ENCODE assay signal across 22 cellular contexts in the genomic region with DNA sequence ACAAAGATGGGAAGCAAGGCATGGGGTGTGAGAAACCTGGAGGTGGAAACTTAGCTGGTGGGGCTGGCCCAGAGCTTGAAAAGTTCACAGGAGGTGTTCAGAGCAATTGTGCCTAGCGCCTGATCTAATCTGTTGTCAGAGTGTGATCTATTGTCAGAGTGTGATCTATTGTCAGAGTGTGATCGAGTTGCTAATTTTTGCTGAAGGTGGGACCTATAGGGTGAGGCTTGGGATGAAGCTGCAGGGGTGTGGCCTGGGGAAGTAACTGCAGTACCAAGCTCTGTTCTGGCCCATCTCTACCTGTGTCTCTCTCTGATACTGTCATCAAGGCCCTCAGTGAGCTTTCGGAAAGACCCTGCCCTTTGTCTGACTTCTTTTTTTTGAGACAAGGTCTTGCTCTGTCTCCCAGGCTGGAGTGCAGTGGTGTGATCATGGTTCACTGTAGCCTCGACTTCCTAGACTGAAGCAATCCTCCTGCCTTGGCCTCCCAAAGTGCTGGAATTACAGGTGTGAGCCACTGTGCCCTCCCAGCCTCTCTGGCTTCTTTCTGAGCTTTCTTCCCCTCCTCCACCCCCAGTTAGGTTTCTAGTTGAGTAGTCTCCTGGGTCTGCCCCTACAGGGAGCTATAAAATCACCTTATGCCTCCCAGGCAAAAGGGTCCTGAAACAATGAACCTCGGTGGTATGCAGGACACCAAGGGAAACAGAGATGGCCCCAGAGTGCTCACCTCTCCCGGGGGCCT. TPM values are rescaled to one million over a fixed set of nuclear protein-coding genes. Genes with fewer than 3 reads are reported as not detected.
A peak's percentile ranks its signal among the peaks of the same experiment; 100 is the strongest.
DNase-seq lines count a peak whose midpoint lies in the region; ATAC-seq, FAIRE-seq and TF ChIP-seq lines count a peak whose summit lies in the region.
"Had no signal": no experiment of that assay in that cellular context is flagged by ENCODE, and none has a peak within 500 bp of the region (broad histone marks: within the 10 kb centered on the region; RNA-seq: fewer than 3 reads in every experiment).

No MANE protein-coding gene starts in this region.

- H4K20me1 ChIP-seq in BLaER1 treated with 17β-estradiol and CSF1 and Interleukin-3, amounts not matched to agents 10 nM and 100 nM, result peaks cover 49 to 99% (median 82%) of the 10 kb centered on the region in 11 experiments

- H3K36me3 Mint-ChIP-seq in neural crest cell (ENCODE audit: low read depth), result no peaks in the 10 kb centered on the region
- H3K36me3 Mint-ChIP-seq: activated CD4-positive, alpha-beta memory T cell treated with anti-CD3 and anti-CD28 coated beads for 36 hours had no signal

- WGBS in small intestine, 3 donors, result 76 to 85% (median 81%) methylated on average over 6 of the region's 6 CpGs

- peaks cover 81 to 98% (median 88%) of the 10 kb centered on the region in 10 experiments for H3K4me1 ChIP-seq in BLaER1 treated with 17β-estradiol and CSF1 and Interleukin-3, amounts not matched to agents 10 nM and 100 nM
- H3K4me1 ChIP-seq in small intestine (ENCODE audit: control insufficient read depth in 2 of 2, insufficient read depth in 1 of 2, low read depth in 1 of 2, low read length in 1 of 2), result peaks cover under 1 to 14% of the 10 kb centered on the region in 2 donors

- peak overlapping the region in 4 of 11 experiments; percentile 2 to 22 (median 12); a peak in 5 of 22 replicates for H3K27ac ChIP-seq in BLaER1 treated with 17β-estradiol and CSF1 and Interleukin-3, amounts not matched to agents 10 nM and 100 nM
- peak overlapping the region; percentile 34 for H3K27ac ChIP-seq in angular gyrus (ENCODE audit: low read depth, low read length)
- H3K27ac ChIP-seq in small intestine (ENCODE audit: low read depth in 1 of 2, low read length in 1 of 2), result no peak overlapping the region
- H3K27ac ChIP-seq: cardiac muscle cell, esophagus muscularis mucosa, left lung had no signal

- no peak overlapping the region for H3K4me3 ChIP-seq in BLaER1 treated with 17β-estradiol and CSF1 and Interleukin-3, amounts not matched to agents 10 nM and 100 nM
- no peak overlapping the region for H3K4me3 ChIP-seq in small intestine (ENCODE audit: low read depth in 1 of 2, low read length in 2 of 2)
- H3K4me3 ChIP-seq: cardiac muscle cell, esophagus muscularis mucosa, left lung had no signal

- peak overlapping the region; percentile 31 for H3K4me3 Mint-ChIP-seq in neural crest cell
- H3K4me3 Mint-ChIP-seq: activated CD4-positive, alpha-beta memory T cell treated with anti-CD3 and anti-CD28 coated beads for 36 hours; activated naive CD8-positive, alpha-beta T cell treated with anti-CD3 and anti-CD28 coated beads, Interleukin-2, amount 50 U/mL, for 24 hours had no signal

- no peaks in the 10 kb centered on the region for H3K9me3 ChIP-seq in BLaER1 treated with 17β-estradiol and CSF1 and Interleukin-3, amounts not matched to agents 10 nM and 100 nM (replicated peaks in 1 of 11)
- H3K9me3 ChIP-seq in small intestine (ENCODE audit: control insufficient read depth, low read depth), result no peaks in the 10 kb centered on the region
- H3K9me3 ChIP-seq: esophagus muscularis mucosa, left lung had no signal

- intact Hi-C loops in posterior vena cava (cut with DNase I), result loop anchor here in 1 of 2 donors (2.0 kb wide), 1 partner anchor 59 kb away; no protein-coding TSS in a partner anchor

- peaks cover 70% of the 10 kb centered on the region for H3K4me1 Mint-ChIP-seq in neural crest cell

- H3K27ac Mint-ChIP-seq in neural crest cell (ENCODE audit: unreplicated experiment), result peak overlapping the region; percentile 24
- H3K27ac Mint-ChIP-seq: activated CD4-positive, alpha-beta memory T cell treated with anti-CD3 and anti-CD28 coated beads for 36 hours; activated naive CD8-positive, alpha-beta T cell treated with anti-CD3 and anti-CD28 coated beads, Interleukin-2, amount 50 U/mL, for 24 hours had no signal

- DNase-seq in ELF-1 (ENCODE audit: low read depth, low spot score) (peak; percentile 71), neural crest cell (ENCODE audit: low read depth, low spot score) (no peak), small intestine (no peak), posterior vena cava (ENCODE audit: low spot score) (no peak)
- DNase-seq: activated CD4-positive, alpha-beta memory T cell treated with anti-CD3 and anti-CD28 coated beads for 36 hours; activated naive CD8-positive, alpha-beta T cell treated with anti-CD3 and anti-CD28 coated beads, Interleukin-2, amount 50 U/mL, for 24 hours; AML-193; effector CD4-positive, alpha-beta T cell; GDM1; Karpas-422; left lung; NCI-H1092; NCI-H69; occipital lobe; stimulated activated naive CD4-positive, alpha-beta T cell treated with Interleukin-2 at 50 U/mL for 16 hours had no signal

- H3K4me2 ChIP-seq in BLaER1 treated with 17β-estradiol and CSF1 and Interleukin-3, amounts not matched to agents 10 nM and 100 nM, result peak overlapping the region in 10 of 11 experiments; percentile 61 to 86 (median 75); a peak in 18 of 22 replicates

- peak overlapping the region in 1 of 11 experiments; percentile 42; a peak in 1 of 22 replicates for H3K9ac ChIP-seq in BLaER1 treated with 17β-estradiol and CSF1 and Interleukin-3, amounts not matched to agents 10 nM and 100 nM

- TF ChIP-seq CTCF in neural crest cell (conservative IDR thresholded peaks at IDR 0.05), result no peak

- ATAC-seq in HG03378 (IDR thresholded peaks at IDR 0.05; ENCODE audit: unreplicated experiment), result no peak
- ATAC-seq: activated naive CD8-positive, alpha-beta T cell treated with anti-CD3 and anti-CD28 coated beads, Interleukin-2, amount 50 U/mL, for 24 hours; left lung; sciatic nerve had no signal

- FAIRE-seq in small intestine (lab: Jason Lieb, UNC), result no peak
- FAIRE-seq: urothelium cell line had no signal

- no peaks in the 10 kb centered on the region for H3K9me3 Mint-ChIP-seq in neural crest cell
- H3K9me3 Mint-ChIP-seq: activated CD4-positive, alpha-beta memory T cell treated with anti-CD3 and anti-CD28 coated beads for 36 hours; activated naive CD8-positive, alpha-beta T cell treated with anti-CD3 and anti-CD28 coated beads, Interleukin-2, amount 50 U/mL, for 24 hours had no signal

- H3K36me3 ChIP-seq in BLaER1 treated with 17β-estradiol and CSF1 and Interleukin-3, amounts not matched to agents 10 nM and 100 nM, result peaks cover 0 to 8% (median 0%) of the 10 kb centered on the region in 11 experiments; a peak in 3 of 22 replicates
- no peaks in the 10 kb centered on the region for H3K36me3 ChIP-seq in small intestine (ENCODE audit: control insufficient read depth in 2 of 2, insufficient read depth in 2 of 2, low read length in 2 of 2)
- H3K36me3 ChIP-seq: cardiac muscle cell, esophagus muscularis mucosa, left lung had no signal

- peaks cover 2% of the 10 kb centered on the region for H3K27me3 Mint-ChIP-seq in neural crest cell (ENCODE audit: low read depth)

- H3K27me3 ChIP-seq in BLaER1 treated with 17β-estradiol and CSF1 and Interleukin-3, amounts not matched to agents 10 nM and 100 nM, result no peaks in the 10 kb centered on the region
- no peaks in the 10 kb centered on the region for H3K27me3 ChIP-seq in small intestine (ENCODE audit: control insufficient read depth in 2 of 2, insufficient read depth in 2 of 2, low read length in 2 of 2)
- H3K27me3 ChIP-seq: cardiac muscle cell, esophagus muscularis mucosa had no signal

RNA-seq across cellular contexts. Expression of gene SMOX, which starts 17.5 kb away (rescaled TPM):
- total RNA-seq in neural crest cell, result 18.3 and 24.3 TPM in 2 replicates
- polyA plus RNA-seq in small intestine, result 100 to 1,000 TPM in 1 of 3 donors, 10 to 100 TPM in 2; 16.3 to 115 (median 65.1) TPM
- total RNA-seq in posterior vena cava, result 1 to 10 TPM; 4.3 to 6.8 TPM
